ENCODE assay signal across 9 cellular contexts in genomic region chr2:101991731-101992145, GRCh38. TPM values are rescaled to one million over a fixed set of nuclear protein-coding genes. Genes with fewer than 3 reads are reported as not detected.
A peak's percentile ranks its signal among the peaks of the same experiment; 100 is the strongest.
DNase-seq lines count a peak whose midpoint lies in the region; ATAC-seq and TF ChIP-seq lines count a peak whose summit lies in the region.
"Had no signal": no experiment of that assay in that cellular context is flagged by ENCODE, and none has a peak within 500 bp of the region (broad histone marks: within the 10 kb centered on the region; RNA-seq: fewer than 3 reads in every experiment).

TSS of gene IL1R2 (plus strand) at chr2:101991960. CDS start at chr2:102008576, 16,616 bp downstream.

- DNase-seq in activated naive CD8-positive, alpha-beta T cell treated with anti-CD3 and anti-CD28 coated beads, Interleukin-2, amount 10 ng/mL, durations not matched to agents 7 days and 5 days = no peak
- no peak for DNase-seq in activated naive CD8-positive, alpha-beta T cell treated with anti-CD3 and anti-CD28 coated beads for 36 hours
- DNase-seq in mucosa of descending colon (peak; percentile 79 to 85 (median 81)), vagina (ENCODE audit: extremely low spot score in 2 of 2) (no peak), GM13976 (ENCODE audit: low spot score) (no peak), NCI-H1694 treated with DMSO at 0.1 percent for 48 hours (lab: John Stamatoyannopoulos, UW) (no peak), ovary (no peak)
- DNase-seq: NCI-H2081 had no signal

- in situ Hi-C loops in GM13976 (cut with MboI; ENCODE audit: low sequenced_read_pairs, unreplicated experiment) = no loop called here

- peak within 1 kb of the TSS; percentile 17 for H3K27ac ChIP-seq in vagina
- no peak within 1 kb of the TSS for H3K27ac ChIP-seq in ovary

- H3K4me1 ChIP-seq in mucosa of descending colon (ENCODE audit: low read depth) (peaks cover 10% of the 10 kb centered on the region), vagina (peaks cover 11% of the 10 kb centered on the region), ovary (ENCODE audit: insufficient read depth) (peaks cover 10% of the 10 kb centered on the region)

- no peak within 1 kb of the TSS for H3K4me3 ChIP-seq in mucosa of descending colon
- H3K4me3 ChIP-seq in vagina = peak within 1 kb of the TSS in 1 of 2 donors; percentile 26
- no peak within 1 kb of the TSS for H3K4me3 ChIP-seq in ovary

- H3K27ac Mint-ChIP-seq in activated naive CD8-positive, alpha-beta T cell treated with anti-CD3 and anti-CD28 coated beads, Interleukin-2, amount 10 ng/mL, durations not matched to agents 7 days and 5 days = peak within 1 kb of the TSS; percentile 6
- no peak within 1 kb of the TSS for H3K27ac Mint-ChIP-seq in activated naive CD8-positive, alpha-beta T cell treated with anti-CD3 and anti-CD28 coated beads for 36 hours
- peak within 1 kb of the TSS; percentile 86 for H3K27ac Mint-ChIP-seq in dendritic cell treated with granulocyte-macrophage colony-stimulating factor and Interleukin-4, amounts not matched to agents 40 ng/mL and 50 ng/mL, for 4 days

- peaks cover 58% of the 10 kb centered on the region for H3K27me3 Mint-ChIP-seq in activated naive CD8-positive, alpha-beta T cell treated with anti-CD3 and anti-CD28 coated beads, Interleukin-2, amount 10 ng/mL, durations not matched to agents 7 days and 5 days
- H3K27me3 Mint-ChIP-seq in activated naive CD8-positive, alpha-beta T cell treated with anti-CD3 and anti-CD28 coated beads for 36 hours = peaks cover 20% of the 10 kb centered on the region
- H3K27me3 Mint-ChIP-seq in dendritic cell treated with granulocyte-macrophage colony-stimulating factor and Interleukin-4, amounts not matched to agents 40 ng/mL and 50 ng/mL, for 4 days = peaks cover 8% of the 10 kb centered on the region

- H3K9me3 ChIP-seq in mucosa of descending colon = no peaks in the 10 kb centered on the region
- H3K9me3 ChIP-seq in vagina = no peaks in the 10 kb centered on the region
- H3K9me3 ChIP-seq in ovary = no peaks in the 10 kb centered on the region

- peaks cover 18% of the 10 kb centered on the region for H3K4me1 Mint-ChIP-seq in activated naive CD8-positive, alpha-beta T cell treated with anti-CD3 and anti-CD28 coated beads, Interleukin-2, amount 10 ng/mL, durations not matched to agents 7 days and 5 days
- H3K4me1 Mint-ChIP-seq in activated naive CD8-positive, alpha-beta T cell treated with anti-CD3 and anti-CD28 coated beads for 36 hours = peaks cover 13% of the 10 kb centered on the region
- H3K4me1 Mint-ChIP-seq in dendritic cell treated with granulocyte-macrophage colony-stimulating factor and Interleukin-4, amounts not matched to agents 40 ng/mL and 50 ng/mL, for 4 days (ENCODE audit: low read depth) = peaks cover 86% of the 10 kb centered on the region

- no peak within 1 kb of the TSS for H3K4me3 Mint-ChIP-seq in activated naive CD8-positive, alpha-beta T cell treated with anti-CD3 and anti-CD28 coated beads, Interleukin-2, amount 10 ng/mL, durations not matched to agents 7 days and 5 days
- no peak within 1 kb of the TSS for H3K4me3 Mint-ChIP-seq in activated naive CD8-positive, alpha-beta T cell treated with anti-CD3 and anti-CD28 coated beads for 36 hours
- peak within 1 kb of the TSS; percentile 83 for H3K4me3 Mint-ChIP-seq in dendritic cell treated with granulocyte-macrophage colony-stimulating factor and Interleukin-4, amounts not matched to agents 40 ng/mL and 50 ng/mL, for 4 days

- intact Hi-C loops in dendritic cell treated with granulocyte-macrophage colony-stimulating factor and Interleukin-4, amounts not matched to agents 40 ng/mL and 50 ng/mL, for 4 days (cut with micrococcal nuclease) = loop anchor here (2.0 kb wide), 1 partner anchor 19 kb away; no protein-coding TSS in a partner anchor
- intact Hi-C loops in mucosa of descending colon (cut with DNase I, micrococcal nuclease) = no loop called here
- intact Hi-C loops in vagina (cut with DNase I) = no loop called here
- intact Hi-C loops in ovary (cut with DNase I) = no loop called here

- 79 to 83% (median 81%) methylated on average over 7 of the region's 7 CpGs for WGBS in ovary, 3 donors

- no peaks in the 10 kb centered on the region for H3K27me3 ChIP-seq in vagina
- no peaks in the 10 kb centered on the region for H3K27me3 ChIP-seq in ovary

- POLR2A ChIA-PET in activated naive CD8-positive, alpha-beta T cell treated with anti-CD3 and anti-CD28 coated beads, Interleukin-2, amount 10 ng/mL, durations not matched to agents 7 days and 5 days (lab: Charles Lee) = no interaction called here

- no peak for TF ChIP-seq EP300 in ovary (IDR thresholded peaks at IDR 0.05)

- no peaks in the 10 kb centered on the region for H3K36me3 Mint-ChIP-seq in activated naive CD8-positive, alpha-beta T cell treated with anti-CD3 and anti-CD28 coated beads, Interleukin-2, amount 10 ng/mL, durations not matched to agents 7 days and 5 days
- no peaks in the 10 kb centered on the region for H3K36me3 Mint-ChIP-seq in activated naive CD8-positive, alpha-beta T cell treated with anti-CD3 and anti-CD28 coated beads for 36 hours
- peaks cover 37% of the 10 kb centered on the region for H3K36me3 Mint-ChIP-seq in dendritic cell treated with granulocyte-macrophage colony-stimulating factor and Interleukin-4, amounts not matched to agents 40 ng/mL and 50 ng/mL, for 4 days (ENCODE audit: low read depth)

- no peaks in the 10 kb centered on the region for H3K36me3 ChIP-seq in mucosa of descending colon (ENCODE audit: low read depth)
- no peaks in the 10 kb centered on the region for H3K36me3 ChIP-seq in vagina
- no peaks in the 10 kb centered on the region for H3K36me3 ChIP-seq in ovary

- no peak for TF ChIP-seq POLR2A in vagina (IDR thresholded peaks at IDR 0.05)
- TF ChIP-seq POLR2A in ovary (IDR thresholded peaks at IDR 0.05) = no peak

- no peak for ATAC-seq in activated naive CD8-positive, alpha-beta T cell treated with anti-CD3 and anti-CD28 coated beads, Interleukin-2, amount 10 ng/mL, durations not matched to agents 7 days and 5 days (ENCODE audit: low read depth)
- ATAC-seq in mucosa of descending colon = peak; percentile 85

- no peaks in the 10 kb centered on the region for H3K9me3 Mint-ChIP-seq in activated naive CD8-positive, alpha-beta T cell treated with anti-CD3 and anti-CD28 coated beads, Interleukin-2, amount 10 ng/mL, durations not matched to agents 7 days and 5 days
- H3K9me3 Mint-ChIP-seq in activated naive CD8-positive, alpha-beta T cell treated with anti-CD3 and anti-CD28 coated beads for 36 hours = no peaks in the 10 kb centered on the region
- H3K9me3 Mint-ChIP-seq in dendritic cell treated with granulocyte-macrophage colony-stimulating factor and Interleukin-4, amounts not matched to agents 40 ng/mL and 50 ng/mL, for 4 days = no peaks in the 10 kb centered on the region

- no peak for TF ChIP-seq CTCF in mucosa of descending colon (IDR thresholded peaks at IDR 0.05)
- TF ChIP-seq CTCF in vagina (IDR thresholded peaks at IDR 0.05) = peak in 1 of 3 experiments; percentile 15
- no peak for TF ChIP-seq CTCF in GM13976 (IDR thresholded peaks at IDR 0.05; ENCODE audit: borderline replicate concordance, control extremely low read depth, extremely low read depth, insufficient read depth, missing control alignments)
- no peak for TF ChIP-seq CTCF in ovary (IDR thresholded peaks at IDR 0.05)

RNA-seq across cellular contexts. Expression of gene IL1R2, which starts in this region (rescaled TPM):
- under 1 TPM in 1 of 2 experiments, not detected in 1; 0.53 TPM for total RNA-seq in activated naive CD8-positive, alpha-beta T cell treated with anti-CD3 and anti-CD28 coated beads, Interleukin-2, amount 10 ng/mL, durations not matched to agents 7 days and 5 days
- total RNA-seq in activated naive CD8-positive, alpha-beta T cell treated with anti-CD3 and anti-CD28 coated beads for 36 hours = under 1 TPM; 0.21 to 0.28 TPM
- total RNA-seq in mucosa of descending colon (10 to 100 TPM; 17.9 to 40.3 (median 39.8) TPM), vagina (63.3 TPM), ovary (1 to 10 TPM in 4 of 7 donors, under 1 TPM in 3; 0.15 to 8.7 (median 3.2) TPM)
- polyA plus RNA-seq in ovary = 1 to 10 TPM; 1.1 TPM

Comparison
In these comparisons a context has a peak if more than half of its experiments do, and no peak if none do; other contexts are left out.
1. DNase-seq: peak in mucosa of descending colon (3 of 3); none in activated naive CD8-positive, alpha-beta T cell treated with anti-CD3 and anti-CD28 coated beads, Interleukin-2, amount 10 ng/mL, durations not matched to agents 7 days and 5 days (single experiment), activated naive CD8-positive, alpha-beta T cell treated with anti-CD3 and anti-CD28 coated beads for 36 hours (single experiment), vagina (0 of 2), GM13976 (single experiment), NCI-H1694 treated with DMSO at 0.1 percent for 48 hours (single experiment) and ovary (0 of 5).